ENCODE assay signal across 19 cellular contexts in genomic region chr1:237712808-237713207, GRCh38.
"Had no signal": no experiment of that assay in that cellular context is flagged by ENCODE, and none has a peak within 500 bp of the region (broad histone marks: within the 10 kb centered on the region; RNA-seq: fewer than 3 reads in every experiment).

No MANE protein-coding gene starts in this region.

- H3K9me3 ChIP-seq: mucosa of descending colon, ovary, right lobe of liver, tibial artery had no signal

- H3K4me3 ChIP-seq: coronary artery, mucosa of descending colon, ovary, right lobe of liver, tibial artery had no signal

- H3K36me3 ChIP-seq: ovary, right lobe of liver had no signal

- H3K27ac Mint-ChIP-seq: endodermal cell; immature natural killer cell; naive thymus-derived CD8-positive, alpha-beta T cell; progenitor cell of endocrine pancreas; stimulated activated effector memory CD8-positive, alpha-beta T cell treated with anti-CD3 and anti-CD28 coated beads, Interleukin-12 subunit alpha, Interleukin-12 subunit beta, amount 100 ng/mL, for 72 hours had no signal

- H3K4me3 Mint-ChIP-seq: endodermal cell; immature natural killer cell; naive thymus-derived CD8-positive, alpha-beta T cell; neural crest cell; stimulated activated effector memory CD8-positive, alpha-beta T cell treated with anti-CD3 and anti-CD28 coated beads, Interleukin-12 subunit alpha, Interleukin-12 subunit beta, amount 100 ng/mL, for 72 hours had no signal

- ATAC-seq: mucosa of descending colon; naive thymus-derived CD8-positive, alpha-beta T cell; right lobe of liver; stimulated activated effector memory CD8-positive, alpha-beta T cell treated with anti-CD3 and anti-CD28 coated beads, Interleukin-12 subunit alpha, Interleukin-12 subunit beta, amount 100 ng/mL, for 72 hours; stimulated activated naive CD8-positive, alpha-beta T cell treated with anti-CD3 and anti-CD28 coated beads, Interleukin-15, Interleukin-2, amounts not matched to agents 100 U/mL and 50 U/mL, for 24 hours had no signal

- H3K4me1 ChIP-seq: right lobe of liver, tibial artery had no signal

- H3K4me1 Mint-ChIP-seq: endodermal cell; immature natural killer cell; naive thymus-derived CD8-positive, alpha-beta T cell; stimulated activated effector memory CD8-positive, alpha-beta T cell treated with anti-CD3 and anti-CD28 coated beads, Interleukin-12 subunit alpha, Interleukin-12 subunit beta, amount 100 ng/mL, for 72 hours had no signal

- H3K27me3 ChIP-seq: ovary, right lobe of liver, tibial artery had no signal

- H3K9me3 Mint-ChIP-seq: endodermal cell; neural crest cell; stimulated activated effector memory CD8-positive, alpha-beta T cell treated with anti-CD3 and anti-CD28 coated beads, Interleukin-12 subunit alpha, Interleukin-12 subunit beta, amount 100 ng/mL, for 72 hours had no signal

- H3K27me3 Mint-ChIP-seq: naive thymus-derived CD8-positive, alpha-beta T cell; progenitor cell of endocrine pancreas had no signal

- H3K36me3 Mint-ChIP-seq: naive thymus-derived CD8-positive, alpha-beta T cell; stimulated activated effector memory CD8-positive, alpha-beta T cell treated with anti-CD3 and anti-CD28 coated beads, Interleukin-12 subunit alpha, Interleukin-12 subunit beta, amount 100 ng/mL, for 72 hours had no signal

- H3K27ac ChIP-seq: coronary artery, ovary, right lobe of liver, tibial artery had no signal

- DNase-seq: central memory CD4-positive, alpha-beta T cell; effector CD4-positive, alpha-beta T cell; endodermal cell; erythroblast; foreskin melanocyte; immature natural killer cell; mucosa of descending colon; naive thymus-derived CD8-positive, alpha-beta T cell; nucleus accumbens; ovary; right lobe of liver; stimulated activated CD4-positive, alpha-beta T cell treated with anti-CD3 and anti-CD28 coated beads, Interleukin-4, amount 100 ng/mL, for 1 hour; stimulated activated CD8-positive, alpha-beta memory T cell treated with anti-CD3 and anti-CD28 coated beads, Interleukin-4, amount 100 ng/mL, for 48 hours; stimulated activated naive CD8-positive, alpha-beta T cell treated with anti-CD3 and anti-CD28 coated beads, Interleukin-15, Interleukin-2, amounts not matched to agents 100 U/mL and 50 U/mL, for 24 hours; tibial artery had no signal
